19 cellular contexts compared by ENCODE assay signal in genomic region chr1:10658396-10659066, GRCh38.
"Had no signal": no experiment of that assay in that cellular context is flagged by ENCODE, and none has a peak within 500 bp of the region (broad histone marks: within the 10 kb centered on the region; RNA-seq: fewer than 3 reads in every experiment).

No MANE protein-coding gene starts in this region.

- H3K4me3 ChIP-seq: cardiac muscle cell, PC-9 had no signal

- H3K4me2 ChIP-seq: PC-9 had no signal

- H2AFZ ChIP-seq: PC-9 had no signal

- H3K36me3 ChIP-seq: brain microvascular endothelial cell had no signal

- H3K27me3 ChIP-seq: brain microvascular endothelial cell, cardiac muscle cell had no signal

- H3K27ac ChIP-seq: brain microvascular endothelial cell, PC-9, WERI-Rb-1 had no signal

- DNase-seq: activated CD4-positive, alpha-beta memory T cell treated with anti-CD3 and anti-CD28 coated beads, Interleukin-2, amount 10 ng/mL, durations not matched to agents 7 days and 5 days; activated CD4-positive, alpha-beta T cell treated with anti-CD3 and anti-CD28 coated beads for 36 hours; activated CD4-positive, alpha-beta T cell treated with anti-CD3 and anti-CD28 coated beads, Interleukin-2, amount 50 U/mL, for 1 hour; activated gamma-delta T cell treated with Interleukin-2 at 50 U/mL for 16 hours; activated naive CD4-positive, alpha-beta T cell treated with anti-CD3 and anti-CD28 coated beads, Interleukin-2, amount 10 ng/mL, durations not matched to agents 7 days and 5 days; activated naive CD8-positive, alpha-beta T cell treated with anti-CD3 and anti-CD28 coated beads for 36 hours; activated T-cell treated with anti-CD3 and anti-CD28 coated beads, Interleukin-2, amount 50 U/mL, for 72 hours; brain microvascular endothelial cell; Kasumi-1; KBM-7; NCI-H146; NCI-H1930; NCI-H345; NCI-H510A; PC-9; SHP77 treated with DMSO at 0.1 percent for 48 hours; T-cell; WERI-Rb-1 had no signal

- ATAC-seq: activated CD4-positive, alpha-beta T cell treated with anti-CD3 and anti-CD28 coated beads for 36 hours; activated T-cell treated with anti-CD3 and anti-CD28 coated beads, Interleukin-2, amount 50 U/mL, for 72 hours had no signal
